ENCODE assay signal across 7 cellular contexts in the genomic region with DNA sequence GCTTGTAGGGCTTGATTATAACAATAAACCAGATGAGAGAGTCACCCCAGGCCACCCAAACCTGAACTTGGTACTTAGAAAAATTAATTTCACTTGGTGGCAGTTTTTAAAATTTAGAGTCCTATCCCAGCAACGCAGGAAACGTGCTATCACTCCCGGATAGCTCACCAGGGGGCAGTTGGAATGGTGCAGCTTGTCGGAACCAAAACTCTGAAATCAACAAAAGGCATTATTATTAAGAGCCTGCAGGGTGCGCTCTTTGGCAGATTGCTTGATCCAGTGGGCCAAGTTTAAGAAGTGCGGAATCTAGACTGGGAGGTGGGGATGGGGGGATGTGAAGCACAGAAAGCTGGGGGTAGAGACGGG. TPM values are rescaled to one million over a fixed set of nuclear protein-coding genes. Genes with fewer than 3 reads are reported as not detected.
DNase-seq lines count a peak whose midpoint lies in the region; ATAC-seq, FAIRE-seq and TF ChIP-seq lines count a peak whose summit lies in the region.

No MANE protein-coding gene starts in this region.

- H3K4me1 ChIP-seq in keratinocyte (ENCODE audit: control insufficient read depth, extremely low read depth, insufficient read depth, low read length) = peaks cover 22% of the 10 kb centered on the region

- no peaks in the 10 kb centered on the region for H3K9me1 ChIP-seq in keratinocyte (ENCODE audit: control insufficient read depth, extremely low read depth, insufficient read depth, low read length)

- H2AFZ ChIP-seq in keratinocyte (ENCODE audit: control insufficient read depth, low read length) = no peak overlapping the region

- no peaks in the 10 kb centered on the region for H3K79me2 ChIP-seq in keratinocyte (ENCODE audit: control insufficient read depth, insufficient read depth, low read length)

- H3K4me2 ChIP-seq in keratinocyte (ENCODE audit: control insufficient read depth, extremely low read depth, insufficient read depth, low read depth, low read length) = peak overlapping the region; percentile 91

- H3K9ac ChIP-seq in keratinocyte (ENCODE audit: control insufficient read depth, extremely low read depth, insufficient read depth, low read length) = peak overlapping the region; percentile 84

- no peaks in the 10 kb centered on the region for H3K9me3 ChIP-seq in keratinocyte (ENCODE audit: control insufficient read depth, low read depth, low read length)

- dilution Hi-C loops in keratinocyte (cut with MboI; ENCODE audit: extremely low pct_ligation_motif_present, low sequenced_read_pairs) = no loop called here

- peak; percentile 73 for FAIRE-seq in keratinocyte (lab: Jason Lieb, UNC)

- peak; percentile 32 for TF ChIP-seq CTCF in GM06990 (IDR thresholded peaks at IDR 0.05; ENCODE audit: insufficient read depth, low read length, poor library complexity, severe bottlenecking)
- TF ChIP-seq CTCF in choroid plexus epithelial cell (conservative IDR thresholded peaks at IDR 0.05; ENCODE audit: low read depth, low read length) = peak; percentile 73
- peak; percentile 69 to 81 (median 77) for TF ChIP-seq CTCF in keratinocyte (optimal IDR thresholded peaks at IDR 0.05 in 1 of 3, IDR thresholded peaks at IDR 0.05 in 1 of 3, conservative IDR thresholded peaks at IDR 0.05 in 1 of 3; ENCODE audit: extremely low read depth in 1 of 3, insufficient read depth in 2 of 3, low read length in 3 of 3)

- no peaks in the 10 kb centered on the region for H3K36me3 ChIP-seq in GM06990 (ENCODE audit: control insufficient read depth, insufficient read depth, low read length)
- H3K36me3 ChIP-seq in keratinocyte (ENCODE audit: control insufficient read depth in 2 of 2, extremely low read depth in 1 of 2, insufficient read depth in 2 of 2, low read length in 2 of 2) = no peaks in the 10 kb centered on the region

- H3K9me3 Mint-ChIP-seq in stimulated activated effector memory CD8-positive, alpha-beta T cell treated with anti-CD3 and anti-CD28 coated beads, Interleukin-12 subunit alpha, Interleukin-12 subunit beta, amount 100 ng/mL, for 72 hours = no peaks in the 10 kb centered on the region

- H3K4me3 ChIP-seq in GM06990 (replicated peaks; ENCODE audit: low read depth, low read length) (no peak overlapping the region), choroid plexus epithelial cell (ENCODE audit: low read depth, low read length) (peak overlapping the region; percentile 60), keratinocyte (ENCODE audit: control insufficient read depth in 2 of 3, extremely low read depth in 1 of 3, insufficient read depth in 2 of 3, low read depth in 1 of 3, low read length in 3 of 3) (peak overlapping the region; percentile 74 to 88 (median 85))

- H3K36me3 Mint-ChIP-seq in stimulated activated effector memory CD8-positive, alpha-beta T cell treated with anti-CD3 and anti-CD28 coated beads, Interleukin-12 subunit alpha, Interleukin-12 subunit beta, amount 100 ng/mL, for 72 hours = no peaks in the 10 kb centered on the region

- ATAC-seq in stimulated activated effector memory CD8-positive, alpha-beta T cell treated with anti-CD3 and anti-CD28 coated beads, Interleukin-12 subunit alpha, Interleukin-12 subunit beta, amount 100 ng/mL, for 72 hours = no peak
- ATAC-seq in GM18907 (IDR thresholded peaks at IDR 0.05; ENCODE audit: unreplicated experiment) = no peak

- peak overlapping the region; percentile 78 for H3K4me3 Mint-ChIP-seq in stimulated activated effector memory CD8-positive, alpha-beta T cell treated with anti-CD3 and anti-CD28 coated beads, Interleukin-12 subunit alpha, Interleukin-12 subunit beta, amount 100 ng/mL, for 72 hours

- DNase-seq in GM06990 (ENCODE audit: extremely low read depth, insufficient read length) = no peak
- peak; percentile 78 for DNase-seq in LoVo (ENCODE audit: low spot score)
- DNase-seq in RKO (ENCODE audit: low spot score) = peak; percentile 95
- peak; percentile 78 for DNase-seq in choroid plexus epithelial cell (ENCODE audit: low read depth)
- DNase-seq in keratinocyte (ENCODE audit: low read depth, low spot score) = peak; percentile 42
- DNase-seq in stimulated activated effector memory CD8-positive, alpha-beta T cell treated with anti-CD3 and anti-CD28 coated beads, Interleukin-12 subunit alpha, Interleukin-12 subunit beta, amount 100 ng/mL, for 72 hours (ENCODE audit: low spot score in 2 of 2) = no peak

- H3K4me1 Mint-ChIP-seq in stimulated activated effector memory CD8-positive, alpha-beta T cell treated with anti-CD3 and anti-CD28 coated beads, Interleukin-12 subunit alpha, Interleukin-12 subunit beta, amount 100 ng/mL, for 72 hours = peaks cover 27% of the 10 kb centered on the region

- H3K27ac Mint-ChIP-seq in stimulated activated effector memory CD8-positive, alpha-beta T cell treated with anti-CD3 and anti-CD28 coated beads, Interleukin-12 subunit alpha, Interleukin-12 subunit beta, amount 100 ng/mL, for 72 hours = no peak overlapping the region

- H4K20me1 ChIP-seq in keratinocyte (ENCODE audit: control insufficient read depth, extremely low read depth, insufficient read depth, low read length) = no peaks in the 10 kb centered on the region

- H3K27me3 ChIP-seq in GM06990 (replicated peaks; ENCODE audit: control insufficient read depth, insufficient read depth, low read length) = no peaks in the 10 kb centered on the region; the same call in 1 of the 2 replicates
- no peaks in the 10 kb centered on the region for H3K27me3 ChIP-seq in keratinocyte (ENCODE audit: control insufficient read depth, extremely low read depth, insufficient read depth, low read length)

- H3K27ac ChIP-seq in keratinocyte (ENCODE audit: control insufficient read depth, insufficient read depth, low read length) = no peak overlapping the region

RNA-seq across cellular contexts. Expression of gene FRAS1, which starts 2.4 kb away (rescaled TPM):
- 3.4 to 4.1 TPM (median 3.5 TPM) in 3 replicates for polyA plus RNA-seq in keratinocyte
- polyA plus RNA-seq in keratinocyte (2011; ENCODE audit: low read depth) = 1.3 TPM
- 0.94 and 1.2 TPM in 2 replicates for polyA plus RNA-seq in keratinocyte (2011; cell fraction: cytosol; rRNA removed)
- polyA plus RNA-seq in keratinocyte (2011; cell fraction: nucleus; rRNA removed) = 13.6 and 14.3 TPM in 2 replicates
- polyA plus RNA-seq in keratinocyte (2012; ENCODE audit: low replicate concordance) = 2.0 and 3.7 TPM in 2 replicates
- polyA minus RNA-seq in keratinocyte = 18.7 to 41.6 TPM (median 23.4 TPM) in 3 replicates
- 10.4 TPM for polyA minus RNA-seq in keratinocyte (2011; cell fraction: cytosol; rRNA and poly(A)+ RNA removed)
- polyA minus RNA-seq in keratinocyte (2011; cell fraction: nucleus; rRNA and poly(A)+ RNA removed) = 43.4 and 58.3 TPM in 2 replicates

Comparison
In these comparisons a context has a peak if more than half of its experiments do, and no peak if none do; other contexts are left out.
1. DNase-seq: peak in LoVo (single experiment), RKO (single experiment), choroid plexus epithelial cell (single experiment) and keratinocyte (single experiment); none in GM06990 (single experiment) and stimulated activated effector memory CD8-positive, alpha-beta T cell treated with anti-CD3 and anti-CD28 coated beads, Interleukin-12 subunit alpha, Interleukin-12 subunit beta, amount 100 ng/mL, for 72 hours (0 of 2).
2. Peak in every context shown above with its lines, with median percentiles within 50 percentile points of each other: CTCF ChIP-seq.